8 cellular contexts compared by ENCODE assay signal in the genomic region with DNA sequence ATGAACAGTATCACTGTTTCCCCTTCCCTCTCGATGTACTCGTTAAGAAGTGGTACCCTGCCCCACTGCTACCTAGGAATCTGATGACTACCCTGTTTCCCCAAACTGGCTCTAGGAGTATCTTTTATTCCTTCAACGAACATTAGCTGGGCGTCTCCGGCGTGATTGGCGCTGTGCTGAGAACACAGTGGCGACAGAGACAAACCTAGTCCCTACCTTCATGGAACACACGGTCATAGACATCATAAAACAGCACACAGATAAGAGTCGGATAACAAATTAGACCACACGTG. TPM values are rescaled to one million over a fixed set of nuclear protein-coding genes. Genes with fewer than 3 reads are reported as not detected.
DNase-seq lines count a peak whose midpoint lies in the region; FAIRE-seq and TF ChIP-seq lines count a peak whose summit lies in the region.

No MANE protein-coding gene starts in this region.

- no peaks in the 10 kb centered on the region for H3K36me3 ChIP-seq in muscle layer of colon (ENCODE audit: insufficient read depth, low read length)

- DNase-seq in AG04450 (ENCODE audit: low read depth, low spot score) = no peak
- no peak for DNase-seq in Jurkat, Clone E6-1 (ENCODE audit: low read depth, low spot score)
- no peak for DNase-seq in coronary artery (ENCODE audit: low spot score)
- DNase-seq in central memory CD4-positive, alpha-beta T cell = no peak
- DNase-seq in DMS53 treated with DMSO at 0.1 percent for 48 hours (lab: John Stamatoyannopoulos, UW; ENCODE audit: unreplicated experiment) = no peak
- no peak for DNase-seq in HK-2 (ENCODE audit: unreplicated experiment)
- no peak for DNase-seq in GM12891 (ENCODE audit: insufficient read length, low spot score)

- H3K4me3 ChIP-seq in AG04450 (ENCODE audit: low read depth, low read length) = peak overlapping the region; percentile 96
- H3K4me3 ChIP-seq in Jurkat, Clone E6-1 (ENCODE audit: low read length) = peak overlapping the region; percentile 98
- peak overlapping the region; percentile 92 for H3K4me3 ChIP-seq in coronary artery
- peak overlapping the region; percentile 45 to 87 for H3K4me3 ChIP-seq in muscle layer of colon (ENCODE audit: low read depth in 1 of 2, low read length in 2 of 2)

- H3K9me3 ChIP-seq in AG04450 (ENCODE audit: control insufficient read depth, insufficient read depth, low read length) = peaks cover 4% of the 10 kb centered on the region; the same call in 1 of the 2 replicates
- H3K9me3 ChIP-seq in muscle layer of colon (ENCODE audit: low read length) = no peaks in the 10 kb centered on the region

- H3K4me1 ChIP-seq in muscle layer of colon (ENCODE audit: insufficient read depth, low read length) = peaks cover 16% of the 10 kb centered on the region

- FAIRE-seq in GM12891 (lab: Jason Lieb, UNC) = no peak

- H3K27ac ChIP-seq in AG04450 (ENCODE audit: low read depth, low read length) (peak overlapping the region; percentile 95), coronary artery (peak overlapping the region; percentile 84 to 94), muscle layer of colon (ENCODE audit: low read depth, low read length) (peak overlapping the region; percentile 77)

- POLR2A ChIA-PET in AG04450 (lab: Yijun Ruan, JAX) = interaction anchor here (0.7 to 1.3 kb wide), 3 partner anchors 9 to 244 kb away, joined by 4 to 6 read pairs (median 4); no protein-coding TSS in a partner anchor

- TF ChIP-seq CTCF in AG04450 (IDR thresholded peaks at IDR 0.05; ENCODE audit: low read depth, low read length) (no peak), coronary artery (IDR thresholded peaks at IDR 0.05) (no peak)

- peaks cover 37% of the 10 kb centered on the region for H3K27me3 ChIP-seq in AG04450 (ENCODE audit: control insufficient read depth, insufficient read depth, low read length)
- H3K27me3 ChIP-seq in muscle layer of colon (ENCODE audit: control insufficient read depth in 1 of 2, insufficient read depth in 2 of 2, low read length in 2 of 2) = peaks cover 15 to 19% of the 10 kb centered on the region in 2 donors

- TF ChIP-seq POLR2A in GM12891 (IDR thresholded peaks at IDR 0.05; ENCODE audit: low read depth, low read length) = no peak

- H3K9ac ChIP-seq in muscle layer of colon (ENCODE audit: low read length) = peak overlapping the region; percentile 81

- CTCF ChIA-PET in AG04450 (lab: Charles Lee) = no interaction called here

TF ChIP-seq in GM12891, 5 proteins besides CTCF, POLR2A, EP300 and RAD21:
- TF ChIP-seq POU2F2 (IDR thresholded peaks at IDR 0.05; ENCODE audit: low read depth, low read length) (no peak), PAX5 (IDR thresholded peaks at IDR 0.05; ENCODE audit: insufficient read depth, low read length, severe bottlenecking) (no peak), POLR2AphosphoS5 (IDR thresholded peaks at IDR 0.05; ENCODE audit: low read depth, low read length) (no peak), TAF1 (IDR thresholded peaks at IDR 0.05; ENCODE audit: low read depth, low read length) (no peak), SPI1 (IDR thresholded peaks at IDR 0.05; ENCODE audit: low read depth, low read length) (no peak)
TF ChIP-seq in GM12891: peak in this region for 0.

RNA-seq across cellular contexts. Expression of a gene that starts 0.7 kb away (rescaled TPM):
- polyA plus RNA-seq in AG04450 (2011; rRNA removed) = 54.3 and 63.1 TPM in 2 replicates
- polyA minus RNA-seq in AG04450 (2011; rRNA and poly(A)+ RNA removed) = 71.8 and 83.3 TPM in 2 replicates
- polyA plus RNA-seq in Jurkat, Clone E6-1 (2012; ENCODE audit: insufficient read depth, insufficient read length) = 133 TPM
- polyA plus RNA-seq in GM12891 (2012; ENCODE audit: low read depth, missing spikeins) = 51.0 TPM

RNA-seq across cellular contexts. Expression of a gene that starts 1.9 kb away (rescaled TPM):
- not detected in 2 replicates for polyA plus RNA-seq in AG04450 (2011; rRNA removed)
- not detected in 2 replicates for polyA minus RNA-seq in AG04450 (2011; rRNA and poly(A)+ RNA removed)
- 1.5 TPM for polyA plus RNA-seq in Jurkat, Clone E6-1 (2012; ENCODE audit: insufficient read depth, insufficient read length)
- 0.05 TPM for polyA plus RNA-seq in GM12891 (2012; ENCODE audit: low read depth, missing spikeins)

RNA-seq across cellular contexts. Expression of a gene that starts 23.7 kb away (rescaled TPM):
- 5.0 and 6.5 TPM in 2 replicates for polyA plus RNA-seq in AG04450 (2011; rRNA removed)
- 5.9 and 7.0 TPM in 2 replicates for polyA minus RNA-seq in AG04450 (2011; rRNA and poly(A)+ RNA removed)
- 23.2 TPM for polyA plus RNA-seq in Jurkat, Clone E6-1 (2012; ENCODE audit: insufficient read depth, insufficient read length)
- 3.9 TPM for polyA plus RNA-seq in GM12891 (2012; ENCODE audit: low read depth, missing spikeins)

RNA-seq across cellular contexts. Expression of a gene that starts 40.2 kb away (rescaled TPM):
- polyA plus RNA-seq in AG04450 (2011; rRNA removed) = 1.4 and 1.6 TPM in 2 replicates
- 0.70 and 1.4 TPM in 2 replicates for polyA minus RNA-seq in AG04450 (2011; rRNA and poly(A)+ RNA removed)
- polyA plus RNA-seq in Jurkat, Clone E6-1 (2012; ENCODE audit: insufficient read depth, insufficient read length) = 18.3 TPM
- 3.3 TPM for polyA plus RNA-seq in GM12891 (2012; ENCODE audit: low read depth, missing spikeins)

RNA-seq across cellular contexts. Expression of a gene that starts 47.1 kb away (rescaled TPM):
- polyA plus RNA-seq in AG04450 (2011; rRNA removed) = not detected in 2 replicates
- 0.09 TPM in 2 replicates for polyA minus RNA-seq in AG04450 (2011; rRNA and poly(A)+ RNA removed)
- not detected for polyA plus RNA-seq in Jurkat, Clone E6-1 (2012; ENCODE audit: insufficient read depth, insufficient read length)
- not detected for polyA plus RNA-seq in GM12891 (2012; ENCODE audit: low read depth, missing spikeins)
